Comparison of ENCODE assay signal across 8 cellular contexts in the genomic region with DNA sequence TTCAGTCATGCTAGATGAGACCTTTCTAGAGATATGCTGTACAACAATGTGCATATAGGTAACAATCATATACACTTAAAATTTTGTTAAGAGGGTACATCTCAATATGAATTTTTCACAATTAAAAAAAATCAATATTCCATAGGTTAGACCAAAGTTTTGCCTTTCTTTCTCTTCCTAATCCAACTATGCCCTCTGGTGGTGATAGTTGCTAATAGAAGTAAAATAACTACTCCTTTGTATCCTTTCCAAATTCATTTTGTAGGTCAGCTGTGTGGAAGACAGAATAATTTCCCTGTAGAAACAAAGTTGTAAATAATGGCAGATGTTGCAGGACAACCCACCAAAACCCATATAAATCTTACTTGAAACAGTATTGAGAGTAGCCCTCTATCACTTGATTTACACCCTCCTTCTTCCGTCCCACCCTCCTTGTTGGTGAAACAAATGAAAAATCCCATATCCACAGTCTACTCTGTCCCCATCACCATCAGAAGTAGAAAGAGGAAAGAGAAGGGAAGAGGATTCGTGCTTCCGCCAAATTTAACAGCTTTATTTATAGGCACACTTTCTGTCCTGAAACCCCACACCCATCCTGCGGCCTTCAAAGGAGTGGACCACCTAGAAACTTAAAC. TPM values are rescaled to one million over a fixed set of nuclear protein-coding genes. Genes with fewer than 3 reads are reported as not detected.
A peak's percentile ranks its signal among the peaks of the same experiment; 100 is the strongest.
DNase-seq lines count a peak whose midpoint lies in the region; ATAC-seq, FAIRE-seq and TF ChIP-seq lines count a peak whose summit lies in the region.

No MANE protein-coding gene starts in this region.

- no peak overlapping the region for H3K4me3 Mint-ChIP-seq in CD8-positive, alpha-beta T cell

- H3K9me3 Mint-ChIP-seq in CD8-positive, alpha-beta T cell: no peaks in the 10 kb centered on the region

- no peak overlapping the region for H3K27ac Mint-ChIP-seq in CD8-positive, alpha-beta T cell

- ATAC-seq in CD8-positive, alpha-beta T cell: no peak
- peak; percentile 57 for ATAC-seq in HG02678 (IDR thresholded peaks at IDR 0.05; ENCODE audit: unreplicated experiment)
- ATAC-seq in HepG2: no peak
- ATAC-seq in HG02884 (IDR thresholded peaks at IDR 0.05; ENCODE audit: unreplicated experiment): no peak

- H2AFZ ChIP-seq in HepG2 (ENCODE audit: low read length): no peak overlapping the region

- no peaks in the 10 kb centered on the region for H3K9me3 ChIP-seq in CD8-positive, alpha-beta T cell (ENCODE audit: low read length)
- no peaks in the 10 kb centered on the region for H3K9me3 ChIP-seq in HepG2 (ENCODE audit: low read length)
- H3K9me3 ChIP-seq in vagina: no peaks in the 10 kb centered on the region

- no peak overlapping the region for H3K4me3 ChIP-seq in CD8-positive, alpha-beta T cell (ENCODE audit: low read depth, low read length)
- no peak overlapping the region for H3K4me3 ChIP-seq in HepG2 (replicated peaks in 1 of 3; ENCODE audit: insufficient read depth in 1 of 3, low read depth in 2 of 3, low read length in 3 of 3)
- no peak overlapping the region for H3K4me3 ChIP-seq in vagina

- H3K4me1 ChIP-seq in CD8-positive, alpha-beta T cell (ENCODE audit: insufficient read depth, low read length): no peaks in the 10 kb centered on the region
- H3K4me1 ChIP-seq in HepG2 (ENCODE audit: insufficient read depth, low read length) (no peaks in the 10 kb centered on the region), vagina (no peaks in the 10 kb centered on the region)

- FAIRE-seq in HepG2 (lab: Jason Lieb, UNC): no peak

- H3K79me2 ChIP-seq in HepG2 (ENCODE audit: insufficient read depth, low read length): no peaks in the 10 kb centered on the region

- TF ChIP-seq EP300 in HepG2 (IDR thresholded peaks at IDR 0.05; ENCODE audit: low read depth in 2 of 2, low read length in 2 of 2) (no peak), HepG2 (CRISPR knock-in tag; IDR thresholded peaks at IDR 0.05; ENCODE audit: borderline replicate concordance) (no peak)

- TF ChIP-seq RAD21 in HepG2 (CRISPR knock-in tag; IDR thresholded peaks at IDR 0.05): peak; percentile 61; the same call in 1 of the 2 replicates

- no TSS peak for BruUV-seq in HepG2 (replicated peaks; lab: Mats Ljungman, UMichigan)

- intact Hi-C loops in CD8-positive, alpha-beta T cell (cut with DNase I, micrococcal nuclease): loop anchor here (1.0 to 5.0 kb wide), 5 partner anchors 412 to 1153 kb away; a partner anchor contains a TSS
- intact Hi-C loops in HepG2 (cut with micrococcal nuclease; ENCODE audit: unreplicated experiment) (loop anchor here (1.0 to 5.0 kb wide), 4 partner anchors 75 to 584 kb away; no protein-coding TSS in a partner anchor), vagina (cut with DNase I) (no loop called here)

- TF ChIP-seq POLR2A in HepG2 (IDR thresholded peaks at IDR 0.05; ENCODE audit: insufficient read depth in 1 of 2, low read depth in 2 of 2, low read length in 2 of 2) (no peak), vagina (IDR thresholded peaks at IDR 0.05) (no peak)

- no peak overlapping the region for H3K27ac ChIP-seq in CD8-positive, alpha-beta T cell (ENCODE audit: low read depth, low read length)
- H3K27ac ChIP-seq in HepG2 (ENCODE audit: extremely low read length, insufficient read depth, low read length) (no peak overlapping the region), vagina (no peak overlapping the region)

- peak in 1 of 7 experiments; percentile 9 for DNase-seq in CD8-positive, alpha-beta T cell
- DNase-seq in NCI-H748 treated with DMSO at 0.1 percent for 48 hours (lab: John Stamatoyannopoulos, UW): peak; percentile 68
- peak; percentile 24 for DNase-seq in cerebellum (ENCODE audit: low spot score)
- peak; percentile 49 for DNase-seq in HepG2 (ENCODE audit: low spot score)
- DNase-seq in vagina (ENCODE audit: extremely low spot score in 2 of 2): no peak
- no peak for DNase-seq in SKM-1 treated with dmso at 0.1 percent for 144 hours (lab: John Stamatoyannopoulos, UW; ENCODE audit: unreplicated experiment)

- H3K4me2 ChIP-seq in HepG2 (ENCODE audit: low read depth, low read length): no peak overlapping the region

- H3K4me1 Mint-ChIP-seq in CD8-positive, alpha-beta T cell (ENCODE audit: low read depth): no peaks in the 10 kb centered on the region

- no peak overlapping the region for H3K9ac ChIP-seq in HepG2 (ENCODE audit: insufficient read depth, low read depth, low read length)

- in situ Hi-C loops in HepG2 (cut with HindIII; ENCODE audit: extremely low pct_ligation_motif_present, low pct_unique_long_range_greater_than_20kb): loop anchor here (5.0 kb wide), 1 partner anchor 414 kb away; a partner anchor contains a TSS

- WGBS in HepG2 (ENCODE audit: low lambda C conversion rate): 67% methylated on average over 4 of the region's 4 CpGs

- H3K36me3 Mint-ChIP-seq in CD8-positive, alpha-beta T cell: no peaks in the 10 kb centered on the region

- no peaks in the 10 kb centered on the region for H3K36me3 ChIP-seq in CD8-positive, alpha-beta T cell (ENCODE audit: insufficient read depth, low read length)
- no peaks in the 10 kb centered on the region for H3K36me3 ChIP-seq in HepG2 (replicated peaks in 1 of 2; ENCODE audit: control insufficient read depth in 1 of 2, insufficient read depth in 2 of 2, low read length in 2 of 2)
- no peaks in the 10 kb centered on the region for H3K36me3 ChIP-seq in vagina

- peaks cover 2% of the 10 kb centered on the region for H3K27me3 Mint-ChIP-seq in CD8-positive, alpha-beta T cell (ENCODE audit: low read depth)

- CTCF ChIA-PET in CD8-positive, alpha-beta T cell (lab: Charles Lee): interaction anchor here (0.7 to 4.3 kb wide), 21 partner anchors 8 to 1153 kb away, joined by 3 to 25 read pairs (median 4); a partner anchor contains a TSS
- CTCF ChIA-PET in HepG2 (lab: Yijun Ruan, JAX; ENCODE audit: low intra/inter-chr PET ratio, low total read pairs): interaction anchor here (0.8 to 3.7 kb wide), 4 partner anchors 413 to 584 kb away, joined by 3 to 48 read pairs (median 15); no protein-coding TSS in a partner anchor

- POLR2A ChIA-PET in CD8-positive, alpha-beta T cell (lab: Charles Lee): no interaction called here
- POLR2A ChIA-PET in HepG2 (lab: Yijun Ruan, JAX): no interaction called here

- H4K20me1 ChIP-seq in HepG2 (ENCODE audit: insufficient read depth, low read length): no peaks in the 10 kb centered on the region

- TF ChIP-seq CTCF in CD8-positive, alpha-beta T cell (IDR thresholded peaks at IDR 0.05): peak; percentile 81
- TF ChIP-seq CTCF in HepG2 (CRISPR knock-in tag; IDR thresholded peaks at IDR 0.05) (peak; percentile 69), vagina (IDR thresholded peaks at IDR 0.05) (peak; percentile 57 to 66 (median 60))

- no peaks in the 10 kb centered on the region for H3K27me3 ChIP-seq in CD8-positive, alpha-beta T cell (ENCODE audit: insufficient read depth, low read length)
- no peaks in the 10 kb centered on the region for H3K27me3 ChIP-seq in HepG2 (ENCODE audit: control insufficient read depth in 1 of 2, insufficient read depth in 2 of 2, low read length in 2 of 2)
- no peaks in the 10 kb centered on the region for H3K27me3 ChIP-seq in vagina

TF ChIP-seq in HepG2, 621 proteins besides CTCF, POLR2A, EP300 and RAD21:
- TF ChIP-seq, protein P1, sequence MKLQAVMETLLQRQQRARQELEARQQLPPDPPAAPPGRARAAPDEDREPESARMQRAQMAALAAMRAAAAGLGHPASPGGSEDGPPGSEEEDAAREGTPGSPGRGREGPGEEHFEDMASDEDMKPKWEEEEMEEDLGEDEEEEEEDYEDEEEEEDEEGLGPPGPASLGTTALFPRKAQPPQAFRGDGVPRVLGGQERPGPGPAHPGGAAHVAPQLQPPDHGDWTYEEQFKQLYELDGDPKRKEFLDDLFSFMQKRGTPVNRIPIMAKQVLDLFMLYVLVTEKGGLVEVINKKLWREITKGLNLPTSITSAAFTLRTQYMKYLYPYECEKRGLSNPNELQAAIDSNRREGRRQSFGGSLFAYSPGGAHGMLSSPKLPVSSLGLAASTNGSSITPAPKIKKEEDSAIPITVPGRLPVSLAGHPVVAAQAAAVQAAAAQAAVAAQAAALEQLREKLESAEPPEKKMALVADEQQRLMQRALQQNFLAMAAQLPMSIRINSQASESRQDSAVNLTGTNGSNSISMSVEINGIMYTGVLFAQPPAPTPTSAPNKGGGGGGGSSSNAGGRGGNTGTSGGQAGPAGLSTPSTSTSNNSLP (IDR thresholded peaks at IDR 0.05; ENCODE audit: low read depth, low read length): peak; percentile 76
- TF ChIP-seq NCOA2 (CRISPR knock-in tag; IDR thresholded peaks at IDR 0.05): no peak
- TF ChIP-seq ZBTB20 (CRISPR knock-in tag; IDR thresholded peaks at IDR 0.05; ENCODE audit: borderline replicate concordance, low read depth): 0 out of 2 replicates have a peak, but pooled peaks have one; percentile 30
- peak; percentile 74 for TF ChIP-seq ONECUT2 (CRISPR knock-in tag; IDR thresholded peaks at IDR 0.05)
- no peak for TF ChIP-seq DR1 (CRISPR knock-in tag; IDR thresholded peaks at IDR 0.05)
- TF ChIP-seq STAG1 (CRISPR knock-in tag; IDR thresholded peaks at IDR 0.05): peak; percentile 89
- TF ChIP-seq SMC3 (IDR thresholded peaks at IDR 0.05; ENCODE audit: low read length): peak; percentile 92

RNA-seq across cellular contexts. Expression of a gene that starts 34.2 kb away (rescaled TPM):
- 10 to 100 TPM; 13.9 to 15.5 TPM for total RNA-seq in CD8-positive, alpha-beta T cell
- 7.2 TPM for total RNA-seq in cerebellum
- total RNA-seq in HepG2 (2016; rRNA removed; fragmentation: Illumina TruSeq; extraction: Trizol): 6.6 and 6.8 TPM in 2 replicates
- total RNA-seq in HepG2 (2016; cell fraction: cytosol; rRNA removed; fragmentation: Illumina TruSeq; extraction: Trizol; ENCODE audit: low read depth): 4.8 and 6.6 TPM in 2 replicates
- 8.0 and 8.8 TPM in 2 replicates for total RNA-seq in HepG2 (2016; cell fraction: insoluble cytoplasmic fraction; rRNA removed; fragmentation: Illumina TruSeq; extraction: Trizol)
- 6.7 and 8.2 TPM in 2 replicates for total RNA-seq in HepG2 (2016; cell fraction: membrane; rRNA removed; fragmentation: Illumina TruSeq; extraction: Trizol)
- total RNA-seq in HepG2 (2016; cell fraction: nucleus; rRNA removed; fragmentation: Illumina TruSeq; extraction: Trizol): 12.1 and 12.3 TPM in 2 replicates
- polyA plus RNA-seq in HepG2 (2011; rRNA removed): 3.3 and 3.5 TPM in 2 replicates
- polyA plus RNA-seq in HepG2 (2011; cell fraction: cytosol; rRNA removed): 3.0 TPM in 2 replicates
- polyA plus RNA-seq in HepG2 (2011; cell fraction: nucleus; rRNA removed): 6.5 and 8.2 TPM in 2 replicates
- 3.0 and 3.6 TPM in 2 replicates for polyA plus RNA-seq in HepG2 (2012)
- 1.6 and 1.7 TPM in 2 replicates for polyA plus RNA-seq in HepG2 (2016; cell fraction: cytosol; fragmentation: Illumina TruSeq; extraction: Trizol; ENCODE audit: low read depth)
- 5.8 and 6.1 TPM in 2 replicates for polyA plus RNA-seq in HepG2 (2016; cell fraction: insoluble cytoplasmic fraction; fragmentation: Illumina TruSeq; extraction: Trizol; ENCODE audit: low read depth)
- 2.8 and 3.4 TPM in 2 replicates for polyA plus RNA-seq in HepG2 (2016; cell fraction: membrane; fragmentation: Illumina TruSeq; extraction: Trizol; ENCODE audit: low read depth)
- polyA plus RNA-seq in HepG2 (2016; cell fraction: nucleus; fragmentation: Illumina TruSeq; extraction: Trizol; ENCODE audit: insufficient read depth, low read depth): 5.2 and 5.9 TPM in 2 replicates
- polyA minus RNA-seq in HepG2 (2011; rRNA and poly(A)+ RNA removed; ENCODE audit: low replicate concordance): 9.8 and 11.4 TPM in 2 replicates
- polyA minus RNA-seq in HepG2 (2011; cell fraction: cytosol; rRNA and poly(A)+ RNA removed): 3.3 and 4.2 TPM in 2 replicates
- polyA minus RNA-seq in HepG2 (2011; cell fraction: nucleus; rRNA and poly(A)+ RNA removed): 18.0 and 22.3 TPM in 2 replicates
- total RNA-seq in vagina: 9.6 TPM

Comparison
In these comparisons a context has a peak if more than half of its experiments do, and no peak if none do; other contexts are left out.
1. DNase-seq: peak in NCI-H748 treated with DMSO at 0.1 percent for 48 hours (single experiment), cerebellum (single experiment) and HepG2 (single experiment); none in vagina (0 of 2) and SKM-1 treated with dmso at 0.1 percent for 144 hours (single experiment).
2. Peak in every context shown above with its lines, with median percentiles within 50 percentile points of each other: CTCF ChIP-seq.